ENCODE assay signal across 9 cellular contexts in the genomic region with DNA sequence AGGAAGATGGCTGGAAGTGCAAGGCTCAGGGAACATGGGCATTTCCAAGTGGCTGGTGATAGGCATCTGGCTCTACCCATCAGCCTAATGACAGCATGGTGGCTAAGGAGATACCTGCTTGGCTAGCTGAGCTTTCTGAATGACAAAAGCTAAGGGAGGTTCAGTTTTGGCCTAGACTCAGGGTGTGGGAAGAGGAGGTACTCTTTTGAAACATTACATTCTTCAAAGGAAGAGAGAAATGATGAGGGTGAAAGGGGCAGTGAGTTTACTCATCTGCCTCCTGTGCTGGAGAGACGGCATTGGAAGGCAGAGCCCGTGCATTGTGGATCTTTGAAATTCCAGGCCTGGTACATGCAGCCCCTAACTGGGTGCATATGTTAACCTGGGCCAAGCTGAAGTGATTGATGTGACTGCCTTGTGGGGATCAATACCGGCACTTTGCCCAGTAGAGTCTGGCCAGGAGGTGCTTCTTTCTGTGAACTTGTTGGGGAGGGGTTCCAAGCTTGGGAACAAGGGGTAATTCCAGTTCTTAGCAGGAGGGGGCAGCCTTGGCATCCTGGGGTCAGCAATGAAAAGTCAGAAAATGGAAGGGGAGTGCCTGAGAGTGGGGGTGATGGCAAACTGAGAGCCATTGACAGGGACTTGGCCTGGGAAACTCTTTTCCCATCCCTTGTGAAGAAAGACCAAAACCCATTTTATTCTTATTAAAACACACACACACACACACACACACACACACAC.
DNase-seq lines count a peak whose midpoint lies in the region; ATAC-seq and TF ChIP-seq lines count a peak whose summit lies in the region.
"Had no signal": no experiment of that assay in that cellular context is flagged by ENCODE, and none has a peak within 500 bp of the region (broad histone marks: within the 10 kb centered on the region; RNA-seq: fewer than 3 reads in every experiment).

No MANE protein-coding gene starts in this region.

- peaks cover 22 to 24% of the 10 kb centered on the region in 2 donors for H3K27me3 Mint-ChIP-seq in natural killer cell treated with Interleukin-12 subunit alpha and Interleukin-12 subunit beta and Interleukin-15 and Interleukin-18, amount 100 ng/mL, for 72 hours

- no peak overlapping the region for H3K27ac ChIP-seq in C4-2B

- no peaks in the 10 kb centered on the region for H3K9me3 Mint-ChIP-seq in natural killer cell treated with Interleukin-12 subunit alpha and Interleukin-12 subunit beta and Interleukin-15 and Interleukin-18, amount 100 ng/mL, for 72 hours

- peak; percentile 43 for DNase-seq in NCI-H748 (lab: John Stamatoyannopoulos, UW; ENCODE audit: unreplicated experiment)
- DNase-seq in erythroblast (lab: John Stamatoyannopoulos, UW): peak; percentile 17 to 36
- no peak for DNase-seq in NCI-H2107 (lab: John Stamatoyannopoulos, UW)
- no peak for DNase-seq in G401 (ENCODE audit: low spot score)
- DNase-seq in NCI-H2029 treated with DMSO at 0.1 percent for 48 hours (lab: John Stamatoyannopoulos, UW): no peak
- no peak for DNase-seq in natural killer cell treated with Interleukin-12 subunit alpha and Interleukin-12 subunit beta and Interleukin-15 and Interleukin-18, amount 100 ng/mL, for 72 hours (ENCODE audit: low spot score)

- ATAC-seq in natural killer cell treated with Interleukin-12 subunit alpha and Interleukin-12 subunit beta and Interleukin-15 and Interleukin-18, amount 100 ng/mL, for 72 hours: no peak

- TF ChIP-seq CTCF in C4-2B (conservative IDR thresholded peaks at IDR 0.05) (peak; percentile 77), GM12874 (IDR thresholded peaks at IDR 0.05; ENCODE audit: insufficient read depth, low read depth, low read length) (peak; percentile 62)

- H3K4me1 Mint-ChIP-seq in natural killer cell treated with Interleukin-12 subunit alpha and Interleukin-12 subunit beta and Interleukin-15 and Interleukin-18, amount 100 ng/mL, for 72 hours (ENCODE audit: low read depth in 2 of 2): peaks cover 7 to 14% of the 10 kb centered on the region in 2 donors

- no peaks in the 10 kb centered on the region for H3K36me3 Mint-ChIP-seq in natural killer cell treated with Interleukin-12 subunit alpha and Interleukin-12 subunit beta and Interleukin-15 and Interleukin-18, amount 100 ng/mL, for 72 hours

- H3K4me3 Mint-ChIP-seq in natural killer cell treated with Interleukin-12 subunit alpha and Interleukin-12 subunit beta and Interleukin-15 and Interleukin-18, amount 100 ng/mL, for 72 hours: no peak overlapping the region
- H3K4me3 Mint-ChIP-seq: activated T-helper 1 cell treated with anti-CD3 and anti-CD28 coated beads, Interleukin-12 subunit alpha, Interleukin-12 subunit beta, Interleukin-2, Interleukin-4 antibody, amounts not matched to agents 30 ng/mL and 10 ng/mL and 1 ng/mL, durations not matched to agents 14 hours and 24 hours and 36 hours had no signal

- no peak for TF ChIP-seq POLR2A in erythroblast (IDR thresholded peaks at IDR 0.05; ENCODE audit: low read length)

- in situ Hi-C loops in G401 (cut with HindIII; ENCODE audit: low sequenced_read_pairs): no loop called here

- H3K27ac Mint-ChIP-seq in natural killer cell treated with Interleukin-12 subunit alpha and Interleukin-12 subunit beta and Interleukin-15 and Interleukin-18, amount 100 ng/mL, for 72 hours: no peak overlapping the region

Comparison
In these comparisons a context has a peak if more than half of its experiments do, and no peak if none do; other contexts are left out.
1. DNase-seq: peak in NCI-H748 (single experiment) and erythroblast (2 of 2); none in NCI-H2107 (single experiment), G401 (single experiment), NCI-H2029 treated with DMSO at 0.1 percent for 48 hours (single experiment) and natural killer cell treated with Interleukin-12 subunit alpha and Interleukin-12 subunit beta and Interleukin-15 and Interleukin-18, amount 100 ng/mL, for 72 hours (single experiment).